In genomic region chr1:49436865-49437264, GRCh38 we compare ENCODE assay signal across 9 cellular contexts.
"Had no signal": no experiment of that assay in that cellular context is flagged by ENCODE, and none has a peak within 500 bp of the region (broad histone marks: within the 10 kb centered on the region; RNA-seq: fewer than 3 reads in every experiment).

No MANE protein-coding gene starts in this region.

- H3K27ac ChIP-seq: GM23248, HL-60 had no signal

- H3K4me3 ChIP-seq: GM23248, HAP-1 had no signal

- H3K9me3 ChIP-seq: HAP-1 had no signal

- H2AFZ ChIP-seq: GM23248 had no signal

- H3K9ac ChIP-seq: GM23248 had no signal

- H3K4me1 ChIP-seq: HAP-1 had no signal

- DNase-seq: GM23248, GOT3, H7, HFFc6, KG1 had no signal

- H3K36me3 ChIP-seq: HAP-1 had no signal

- ATAC-seq: HCT116, HepG2 had no signal
